Comparison of ENCODE assay signal across 17 cellular contexts in the genomic region with DNA sequence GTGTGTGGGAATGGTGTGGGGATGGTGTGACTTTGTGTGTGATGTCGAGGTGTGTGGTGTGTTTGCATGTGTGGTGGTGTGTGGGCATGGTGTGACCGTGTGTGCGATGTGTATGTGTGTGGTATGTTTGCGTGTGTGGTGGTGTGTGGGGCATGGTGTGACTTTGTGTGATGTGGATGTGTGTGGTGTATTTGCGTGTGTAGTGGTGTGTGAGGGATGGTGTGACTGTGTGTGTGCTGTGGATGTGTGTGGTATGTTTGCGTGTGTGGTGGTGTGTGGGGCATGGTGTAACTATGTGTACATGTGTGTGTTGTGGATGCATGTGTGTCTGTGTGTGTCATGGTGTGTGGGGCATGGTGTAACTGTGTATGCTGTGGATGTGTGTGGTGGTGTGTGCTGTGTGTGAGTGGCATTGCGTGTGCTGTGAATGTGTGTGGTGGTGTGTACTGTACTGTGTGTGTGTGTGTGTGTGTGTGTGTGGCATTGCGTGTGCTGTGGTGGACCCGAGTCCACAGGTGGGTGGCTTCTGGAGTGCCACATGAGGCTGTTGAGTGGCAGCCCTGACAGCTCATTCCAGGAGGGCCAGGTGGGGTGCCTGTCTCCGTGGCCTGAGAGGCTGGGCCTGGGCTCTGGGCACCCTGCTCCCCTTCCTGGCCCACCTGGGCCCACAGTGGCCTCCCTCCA. TPM values are rescaled to one million over a fixed set of nuclear protein-coding genes. Genes with fewer than 3 reads are reported as not detected.
DNase-seq lines count a peak whose midpoint lies in the region; ATAC-seq and TF ChIP-seq lines count a peak whose summit lies in the region.
"Had no signal": no experiment of that assay in that cellular context is flagged by ENCODE, and none has a peak within 500 bp of the region (broad histone marks: within the 10 kb centered on the region; RNA-seq: fewer than 3 reads in every experiment).

No MANE protein-coding gene starts in this region.

- no peak overlapping the region for H2AFZ ChIP-seq in hepatocyte

- H3K9me2 ChIP-seq in hepatocyte (replicated peaks; ENCODE audit: insufficient read depth), result no peaks in the 10 kb centered on the region

- H3K27ac ChIP-seq in Panc1 (ENCODE audit: low read length), result peak overlapping the region; percentile 72
- no peak overlapping the region for H3K27ac ChIP-seq in hepatocyte
- no peak overlapping the region for H3K27ac ChIP-seq in foreskin keratinocyte
- H3K27ac ChIP-seq: esophagus muscularis mucosa, SK-N-MC had no signal

- CTCF ChIA-PET in activated CD8-positive, alpha-beta T cell treated with anti-CD3 and anti-CD28 coated beads, Interleukin-2, amount 10 ng/mL, durations not matched to agents 7 days and 5 days (lab: Charles Lee), result interaction anchor here (0.6 to 6.9 kb wide), 8 partner anchors 15 to 362 kb away, joined by 3 to 95 read pairs (median 16); partner anchors contain the start of gene ODC1
- CTCF ChIA-PET in activated CD8-positive, alpha-beta T cell treated with anti-CD3 and anti-CD28 coated beads for 36 hours (lab: Charles Lee), result interaction anchor here (1.0 to 4.6 kb wide), 10 partner anchors 9 to 362 kb away, joined by 4 to 131 read pairs (median 28); no protein-coding TSS in a partner anchor
- CTCF ChIA-PET in Panc1 (lab: Charles Lee), result interaction anchor here (0.6 to 0.8 kb wide), 3 partner anchors 294 to 361 kb away, joined by 3 to 4 read pairs (median 4); no protein-coding TSS in a partner anchor

- no peaks in the 10 kb centered on the region for H3K79me2 ChIP-seq in hepatocyte

- peaks cover 11% of the 10 kb centered on the region for H3K4me1 Mint-ChIP-seq in activated CD8-positive, alpha-beta T cell treated with anti-CD3 and anti-CD28 coated beads, Interleukin-2, amount 10 ng/mL, durations not matched to agents 7 days and 5 days (ENCODE audit: low read depth)
- peaks cover 11% of the 10 kb centered on the region for H3K4me1 Mint-ChIP-seq in activated CD8-positive, alpha-beta T cell treated with anti-CD3 and anti-CD28 coated beads for 36 hours (ENCODE audit: low read depth)
- peaks cover 33% of the 10 kb centered on the region for H3K4me1 Mint-ChIP-seq in stimulated activated memory B cell treated with anti-CD40 and anti-IgM and Interleukin-4, amounts not matched to agents 10 μg/mL and 1 μg/mL and 100 μg/mL, for 72 hours

- no peak for ATAC-seq in activated CD8-positive, alpha-beta T cell treated with anti-CD3 and anti-CD28 coated beads, Interleukin-2, amount 10 ng/mL, durations not matched to agents 7 days and 5 days
- ATAC-seq in activated CD8-positive, alpha-beta T cell treated with anti-CD3 and anti-CD28 coated beads for 36 hours, result no peak
- no peak for ATAC-seq in Panc1
- ATAC-seq in stimulated activated memory B cell treated with anti-CD40 and anti-IgM and Interleukin-4, amounts not matched to agents 10 μg/mL and 1 μg/mL and 100 μg/mL, for 72 hours, result no peak
- ATAC-seq in GM18511 (IDR thresholded peaks at IDR 0.05; ENCODE audit: unreplicated experiment), result no peak
- ATAC-seq in foreskin keratinocyte, result no peak

- H3K9me3 Mint-ChIP-seq in activated CD8-positive, alpha-beta T cell treated with anti-CD3 and anti-CD28 coated beads, Interleukin-2, amount 10 ng/mL, durations not matched to agents 7 days and 5 days (ENCODE audit: insufficient read depth), result no peaks in the 10 kb centered on the region
- no peaks in the 10 kb centered on the region for H3K9me3 Mint-ChIP-seq in activated CD8-positive, alpha-beta T cell treated with anti-CD3 and anti-CD28 coated beads for 36 hours
- no peaks in the 10 kb centered on the region for H3K9me3 Mint-ChIP-seq in stimulated activated memory B cell treated with anti-CD40 and anti-IgM and Interleukin-4, amounts not matched to agents 10 μg/mL and 1 μg/mL and 100 μg/mL, for 72 hours
- H3K9me3 Mint-ChIP-seq: activated T-cell treated with anti-CD3 and anti-CD28 coated beads, Interleukin-2, amount 50 U/mL, for 4 hours had no signal

- intact Hi-C loops in activated CD8-positive, alpha-beta T cell treated with anti-CD3 and anti-CD28 coated beads for 36 hours (cut with micrococcal nuclease), result loop anchor here (5.0 kb wide), 1 partner anchor 291 kb away; no protein-coding TSS in a partner anchor
- intact Hi-C loops in Panc1 (cut with micrococcal nuclease; ENCODE audit: unreplicated experiment), result no loop called here

- no peak for DNase-seq in activated CD8-positive, alpha-beta T cell treated with anti-CD3 and anti-CD28 coated beads, Interleukin-2, amount 10 ng/mL, durations not matched to agents 7 days and 5 days
- DNase-seq in activated CD8-positive, alpha-beta T cell treated with anti-CD3 and anti-CD28 coated beads for 36 hours, result no peak
- DNase-seq in Panc1 (ENCODE audit: low read depth, low spot score) (no peak), hepatocyte (ENCODE audit: low spot score) (no peak), foreskin keratinocyte (no peak), NCI-H187 treated with DMSO at 0.1 percent for 48 hours (lab: John Stamatoyannopoulos, UW) (no peak)
- DNase-seq: activated CD4-positive, alpha-beta T cell treated with anti-CD3 and anti-CD28 coated beads, Interleukin-2, amount 50 U/mL, for 1 hour; activated T-cell treated with anti-CD3 and anti-CD28 coated beads, Interleukin-2, amount 50 U/mL, for 4 hours; COR-L47; NCI-H1105 treated with DMSO at 0.1 percent for 48 hours; stimulated activated naive CD4-positive, alpha-beta T cell had no signal

- no peaks in the 10 kb centered on the region for H4K20me1 ChIP-seq in hepatocyte (ENCODE audit: insufficient read depth, poor library complexity, severe bottlenecking)

- H3K27ac Mint-ChIP-seq in activated CD8-positive, alpha-beta T cell treated with anti-CD3 and anti-CD28 coated beads, Interleukin-2, amount 10 ng/mL, durations not matched to agents 7 days and 5 days, result peak overlapping the region; percentile 10
- no peak overlapping the region for H3K27ac Mint-ChIP-seq in activated CD8-positive, alpha-beta T cell treated with anti-CD3 and anti-CD28 coated beads for 36 hours
- H3K27ac Mint-ChIP-seq in stimulated activated memory B cell treated with anti-CD40 and anti-IgM and Interleukin-4, amounts not matched to agents 10 μg/mL and 1 μg/mL and 100 μg/mL, for 72 hours, result peak overlapping the region; percentile 9

- TSS peak; percentile 85 for BruUV-seq in Panc1 (replicated peaks; lab: Mats Ljungman, UMichigan)

- no peak overlapping the region for H3K4me3 Mint-ChIP-seq in activated CD8-positive, alpha-beta T cell treated with anti-CD3 and anti-CD28 coated beads, Interleukin-2, amount 10 ng/mL, durations not matched to agents 7 days and 5 days
- H3K4me3 Mint-ChIP-seq in activated CD8-positive, alpha-beta T cell treated with anti-CD3 and anti-CD28 coated beads for 36 hours, result no peak overlapping the region
- H3K4me3 Mint-ChIP-seq in stimulated activated memory B cell treated with anti-CD40 and anti-IgM and Interleukin-4, amounts not matched to agents 10 μg/mL and 1 μg/mL and 100 μg/mL, for 72 hours, result peak overlapping the region; percentile 25
- H3K4me3 Mint-ChIP-seq: activated T-cell treated with anti-CD3 and anti-CD28 coated beads, Interleukin-2, amount 50 U/mL, for 4 hours had no signal

- peak overlapping the region; percentile 73 for H3K4me2 ChIP-seq in hepatocyte

- no peaks in the 10 kb centered on the region for H3K9me3 ChIP-seq in Panc1 (ENCODE audit: control insufficient read depth, insufficient read depth, low read depth, low read length)
- no peaks in the 10 kb centered on the region for H3K9me3 ChIP-seq in hepatocyte (ENCODE audit: low read depth)
- H3K9me3 ChIP-seq: esophagus muscularis mucosa, upper lobe of left lung had no signal

- H3K36me3 ChIP-seq in Panc1 (ENCODE audit: control insufficient read depth, insufficient read depth, low read length) (no peaks in the 10 kb centered on the region), hepatocyte (replicated peaks; ENCODE audit: insufficient read depth, low read depth) (no peaks in the 10 kb centered on the region)

- peaks cover 15% of the 10 kb centered on the region for H3K27me3 Mint-ChIP-seq in activated CD8-positive, alpha-beta T cell treated with anti-CD3 and anti-CD28 coated beads, Interleukin-2, amount 10 ng/mL, durations not matched to agents 7 days and 5 days (ENCODE audit: low read depth)
- H3K27me3 Mint-ChIP-seq in activated CD8-positive, alpha-beta T cell treated with anti-CD3 and anti-CD28 coated beads for 36 hours, result peaks cover 9% of the 10 kb centered on the region
- H3K27me3 Mint-ChIP-seq in stimulated activated memory B cell treated with anti-CD40 and anti-IgM and Interleukin-4, amounts not matched to agents 10 μg/mL and 1 μg/mL and 100 μg/mL, for 72 hours, result no peaks in the 10 kb centered on the region

- H3K27me3 ChIP-seq in Panc1 (ENCODE audit: control insufficient read depth, insufficient read depth, low read length), result no peaks in the 10 kb centered on the region
- no peaks in the 10 kb centered on the region for H3K27me3 ChIP-seq in hepatocyte
- H3K27me3 ChIP-seq in foreskin keratinocyte, result peaks cover 7% of the 10 kb centered on the region
- H3K27me3 ChIP-seq: upper lobe of left lung had no signal

- WGBS in hepatocyte (ENCODE audit: low lambda C conversion rate, missing lambda C conversion rate), result 95% methylated on average over 10 of the region's 10 CpGs

- TF ChIP-seq CTCF in activated CD8-positive, alpha-beta T cell treated with anti-CD3 and anti-CD28 coated beads for 36 hours (IDR thresholded peaks at IDR 0.05), result no peak
- no peak for TF ChIP-seq CTCF in Panc1 (IDR thresholded peaks at IDR 0.05)
- no peak for TF ChIP-seq CTCF in hepatocyte (IDR thresholded peaks at IDR 0.05; ENCODE audit: poor library complexity)
- no peak for TF ChIP-seq CTCF in foreskin keratinocyte (conservative IDR thresholded peaks at IDR 0.05)

- H3K4me3 ChIP-seq in Panc1 (ENCODE audit: low read depth in 2 of 2, low read length in 2 of 2) (peak overlapping the region; percentile 23 to 40), hepatocyte (no peak overlapping the region)
- H3K4me3 ChIP-seq: lung, SK-N-MC had no signal

- POLR2A ChIA-PET in activated CD8-positive, alpha-beta T cell treated with anti-CD3 and anti-CD28 coated beads, Interleukin-2, amount 10 ng/mL, durations not matched to agents 7 days and 5 days (lab: Charles Lee), result interaction anchor here (0.7 kb wide), 1 partner anchor 15 kb away, joined by 3 read pairs; the partner anchor contains the start of gene ODC1
- POLR2A ChIA-PET in activated CD8-positive, alpha-beta T cell treated with anti-CD3 and anti-CD28 coated beads for 36 hours (lab: Charles Lee), result interaction anchor here (0.9 to 2.5 kb wide), 3 partner anchors 11 to 14 kb away, joined by 4 to 16 read pairs (median 7); partner anchors contain the start of gene ODC1
- POLR2A ChIA-PET in Panc1 (lab: Charles Lee), result interaction anchor here (0.7 to 1.0 kb wide), 2 partner anchors 13 to 148 kb away, joined by 3 to 4 read pairs; no protein-coding TSS in a partner anchor

- in situ Hi-C loops in Panc1 (cut with HindIII; ENCODE audit: low pct_unique_long_range_greater_than_20kb, low sequenced_read_pairs), result loop anchor here (25.0 kb wide), 1 partner anchor 321 kb away; the partner anchor contains the start of gene RRM2

- H3K4me1 ChIP-seq in Panc1 (ENCODE audit: control insufficient read depth, insufficient read depth, low read length), result peaks cover 49% of the 10 kb centered on the region
- peaks cover 4% of the 10 kb centered on the region for H3K4me1 ChIP-seq in hepatocyte (ENCODE audit: insufficient read depth)
- H3K4me1 ChIP-seq in foreskin keratinocyte, result no peaks in the 10 kb centered on the region

- H3K36me3 Mint-ChIP-seq in activated CD8-positive, alpha-beta T cell treated with anti-CD3 and anti-CD28 coated beads, Interleukin-2, amount 10 ng/mL, durations not matched to agents 7 days and 5 days (ENCODE audit: low read depth), result no peaks in the 10 kb centered on the region
- H3K36me3 Mint-ChIP-seq in activated CD8-positive, alpha-beta T cell treated with anti-CD3 and anti-CD28 coated beads for 36 hours (ENCODE audit: low read depth), result no peaks in the 10 kb centered on the region
- H3K36me3 Mint-ChIP-seq in stimulated activated memory B cell treated with anti-CD40 and anti-IgM and Interleukin-4, amounts not matched to agents 10 μg/mL and 1 μg/mL and 100 μg/mL, for 72 hours, result no peaks in the 10 kb centered on the region

RNA-seq across cellular contexts. Expression of gene ODC1, which starts 14.7 kb away (rescaled TPM):
- total RNA-seq in activated CD8-positive, alpha-beta T cell treated with anti-CD3 and anti-CD28 coated beads, Interleukin-2, amount 10 ng/mL, durations not matched to agents 7 days and 5 days, result 10 to 100 TPM; 54.4 to 54.6 TPM
- total RNA-seq in activated CD8-positive, alpha-beta T cell treated with anti-CD3 and anti-CD28 coated beads for 36 hours, result 100 to 1,000 TPM; 180 to 181 TPM
- total RNA-seq in Panc1 (2021; ENCODE audit: unreplicated experiment) (159 TPM), hepatocyte (140 and 165 TPM in 2 replicates), foreskin keratinocyte (207 and 211 TPM in 2 replicates)
- 135 TPM for polyA plus RNA-seq in Panc1 (2012; ENCODE audit: insufficient read length)
- polyA plus RNA-seq in hepatocyte (92.0 and 92.8 TPM in 2 replicates), foreskin keratinocyte (171 and 184 TPM in 2 replicates)
